18 cellular contexts compared by ENCODE assay signal in the genomic region with DNA sequence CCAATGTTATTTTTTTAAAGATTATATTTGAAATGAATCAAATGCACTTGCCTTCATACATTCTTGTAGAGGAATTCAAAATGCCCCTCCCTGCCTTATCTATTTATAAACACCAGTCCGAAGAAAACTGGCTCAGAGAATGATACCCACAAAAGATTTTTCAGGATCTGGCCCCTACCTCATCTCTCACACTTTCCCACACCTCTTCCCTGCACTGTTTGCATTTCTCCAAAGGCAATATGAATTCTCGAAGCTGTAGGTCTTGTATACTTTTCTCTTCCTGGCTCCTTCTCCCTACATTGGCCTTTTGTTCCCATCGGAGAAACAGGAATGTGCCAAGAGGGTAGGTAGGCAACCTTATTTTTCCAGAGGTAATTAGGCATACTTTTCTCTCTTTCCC. TPM values are rescaled to one million over a fixed set of nuclear protein-coding genes. Genes with fewer than 3 reads are reported as not detected.
"Had no signal": no experiment of that assay in that cellular context is flagged by ENCODE, and none has a peak within 500 bp of the region (broad histone marks: within the 10 kb centered on the region; RNA-seq: fewer than 3 reads in every experiment).

No MANE protein-coding gene starts in this region.

- H3K27me3 ChIP-seq: body of pancreas, sigmoid colon had no signal

- ATAC-seq: activated T-helper 17 cell treated with anti-CD3 and anti-CD28 coated beads, Interleukin-2, amount 50 U/mL, for 72 hours; body of pancreas; natural killer cell treated with Interleukin-12 subunit alpha and Interleukin-12 subunit beta and Interleukin-15 and Interleukin-18, amount 100 ng/mL, for 72 hours; stimulated activated naive CD8-positive, alpha-beta T cell treated with anti-CD3 and anti-CD28 coated beads, Interleukin-15, Interleukin-2, amounts not matched to agents 100 U/mL and 50 U/mL, for 24 hours had no signal

- H3K4me1 ChIP-seq: left ventricle myocardium inferior, sigmoid colon, suprapubic skin had no signal

- H3K27ac ChIP-seq: body of pancreas, left ventricle myocardium inferior, sigmoid colon, suprapubic skin had no signal

- H3K4me3 ChIP-seq: body of pancreas, left ventricle myocardium inferior, sigmoid colon, suprapubic skin had no signal

- H3K36me3 ChIP-seq: left ventricle myocardium inferior, sigmoid colon, suprapubic skin had no signal

- H3K9me3 ChIP-seq: body of pancreas, sigmoid colon, suprapubic skin had no signal

- DNase-seq: activated CD4-positive, alpha-beta T cell treated with anti-CD3 and anti-CD28 coated beads, Interleukin-2, amount 10 ng/mL, durations not matched to agents 7 days and 5 days; activated CD4-positive, CD25-positive, alpha-beta regulatory T cell; activated naive CD4-positive, alpha-beta T cell treated with anti-CD3 and anti-CD28 coated beads for 36 hours; activated T-cell treated with anti-CD3 and anti-CD28 coated beads for 4 hours; body of pancreas; endodermal cell; left ventricle myocardium inferior; nucleus accumbens; sigmoid colon; stimulated activated CD4-positive, alpha-beta T cell treated with anti-CD3 and anti-CD28 coated beads, Interleukin-2, amount 100 ng/mL, for 48 hours; stimulated activated naive CD8-positive, alpha-beta T cell treated with anti-CD3 and anti-CD28 coated beads, Interleukin-15, Interleukin-2, amounts not matched to agents 100 U/mL and 50 U/mL, for 24 hours had no signal

RNA-seq across cellular contexts. Expression of a gene that starts 12.0 kb away (rescaled TPM):
- total RNA-seq: activated CD4-positive, alpha-beta T cell treated with anti-CD3 and anti-CD28 coated beads, Interleukin-2, amount 10 ng/mL, durations not matched to agents 7 days and 5 days; activated CD8-positive, alpha-beta memory T cell treated with anti-CD3 and anti-CD28 coated beads for 36 hours; activated naive CD4-positive, alpha-beta T cell treated with anti-CD3 and anti-CD28 coated beads for 36 hours; activated T-helper 17 cell treated with anti-CD3 and anti-CD28 coated beads, Interleukin-2, amount 50 U/mL, for 72 hours; body of pancreas; dermis blood vessel endothelial cell; endodermal cell; natural killer cell treated with Interleukin-12 subunit alpha and Interleukin-12 subunit beta and Interleukin-15 and Interleukin-18, amount 100 ng/mL, for 72 hours; sigmoid colon; suprapubic skin; T-helper 1 cell treated with Interleukin-12 subunit alpha and Interleukin-12 subunit beta and Interleukin-4 antibody, amounts not matched to agents 30 ng/mL and 1 ng/mL, for 36 hours had no signal
- polyA plus RNA-seq: adipose tissue, sigmoid colon had no signal
